Comparison of ENCODE assay signal across 10 cellular contexts in genomic region chr10:62492012-62492869, GRCh38.
DNase-seq lines count a peak whose midpoint lies in the region; ATAC-seq, FAIRE-seq and TF ChIP-seq lines count a peak whose summit lies in the region.
"Had no signal": no experiment of that assay in that cellular context is flagged by ENCODE, and none has a peak within 500 bp of the region (broad histone marks: within the 10 kb centered on the region; RNA-seq: fewer than 3 reads in every experiment).

No MANE protein-coding gene starts in this region.

- no peaks in the 10 kb centered on the region for H3K79me1 ChIP-seq in neuronal stem cell (ENCODE audit: low read depth, low read length)

- H3K27me3 ChIP-seq in OCI-LY1 (ENCODE audit: insufficient read depth, low read length) (no peaks in the 10 kb centered on the region), neuronal stem cell (ENCODE audit: control insufficient read depth in 3 of 3, insufficient read depth in 3 of 3, low read depth in 1 of 3, low read length in 3 of 3) (peaks cover 0 to 4% (median 0%) of the 10 kb centered on the region in 3 experiments)

- no peaks in the 10 kb centered on the region for H3F3A ChIP-seq in OCI-LY1 (ENCODE audit: insufficient read depth, low read length)

- H3K14ac ChIP-seq in neuronal stem cell (ENCODE audit: low read length), result no peak overlapping the region

- no peak overlapping the region for H3K27ac ChIP-seq in OCI-LY1 (ENCODE audit: low read depth, low read length, poor library complexity, severe bottlenecking)
- H3K27ac ChIP-seq in epithelial cell of prostate, result no peak overlapping the region
- H3K27ac ChIP-seq in neuronal stem cell (replicated peaks; ENCODE audit: low read length), result no peak overlapping the region

- H3K18ac ChIP-seq in neuronal stem cell (ENCODE audit: low read length), result no peak overlapping the region

- no peak overlapping the region for H3K4me2 ChIP-seq in OCI-LY1 (ENCODE audit: low read length)
- H3K4me2 ChIP-seq in neuronal stem cell (ENCODE audit: insufficient read depth, low read length, poor library complexity, severe bottlenecking), result no peak overlapping the region

- no peak for ATAC-seq in GM21825 (IDR thresholded peaks at IDR 0.05; ENCODE audit: unreplicated experiment)

- peak; percentile 62 for TF ChIP-seq CTCF in OCI-LY1 (IDR thresholded peaks at IDR 0.05; ENCODE audit: low read length)

- no peak overlapping the region for H2BK12ac ChIP-seq in neuronal stem cell (ENCODE audit: low read length)

- no peaks in the 10 kb centered on the region for H3K9me2 ChIP-seq in OCI-LY1 (ENCODE audit: low read depth, low read length)

- no CpG with 5 or more reads among the region's 5 CpGs for WGBS in neuronal stem cell (ENCODE audit: extremely low coverage in 2 of 2, insufficient read length in 2 of 2, insufficient replicate concordance in 1 of 2), 2 donors

- no peak overlapping the region for H3K4ac ChIP-seq in neuronal stem cell (ENCODE audit: low read length)

- H3K4me1 ChIP-seq in OCI-LY1 (ENCODE audit: insufficient read depth, low read length, severe bottlenecking), result no peaks in the 10 kb centered on the region
- H3K4me1 ChIP-seq in neuronal stem cell (ENCODE audit: control insufficient read depth in 2 of 2, insufficient read depth in 1 of 2, low read depth in 1 of 2, low read length in 2 of 2), result no peaks in the 10 kb centered on the region
- H3K4me1 ChIP-seq: HAP-1 had no signal

- H3K23ac ChIP-seq in neuronal stem cell (ENCODE audit: low read depth, low read length, poor library complexity), result no peak overlapping the region

- DNase-seq in AML-193 (lab: John Stamatoyannopoulos, UW) (peak; percentile 96), GM19239 (ENCODE audit: insufficient read length, low spot score) (peak; percentile 12), epithelial cell of prostate (ENCODE audit: low read depth, low spot score) (peak; percentile 57), neuronal stem cell (ENCODE audit: low spot score) (peak; percentile 11), nucleus accumbens (lab: John Stamatoyannopoulos, UW) (no peak), NCI-H2107 treated with DMSO at 0.1 percent for 48 hours (lab: John Stamatoyannopoulos, UW; ENCODE audit: unreplicated experiment) (no peak)

- H3K36me3 ChIP-seq in OCI-LY1 (ENCODE audit: insufficient read depth, low read length) (no peaks in the 10 kb centered on the region), neuronal stem cell (replicated peaks in 1 of 2; ENCODE audit: control insufficient read depth in 2 of 2, insufficient read depth in 2 of 2, low read length in 2 of 2) (no peaks in the 10 kb centered on the region)
- H3K36me3 ChIP-seq: HAP-1 had no signal

- no peak overlapping the region for H3K9ac ChIP-seq in OCI-LY1 (ENCODE audit: low read length)
- no peak overlapping the region for H3K9ac ChIP-seq in neuronal stem cell (ENCODE audit: low read depth, low read length, poor library complexity)

- H2AFZ ChIP-seq in OCI-LY1 (ENCODE audit: low read length), result no peak overlapping the region
- H2AFZ ChIP-seq in neuronal stem cell (ENCODE audit: low read length), result no peak overlapping the region

- H3K9me3 ChIP-seq in OCI-LY1 (ENCODE audit: low read length) (no peaks in the 10 kb centered on the region), neuronal stem cell (replicated peaks in 1 of 2; ENCODE audit: control insufficient read depth in 2 of 2, insufficient read depth in 1 of 2, low read depth in 1 of 2, low read length in 2 of 2) (no peaks in the 10 kb centered on the region)
- H3K9me3 ChIP-seq: HAP-1 had no signal

- H3K79me2 ChIP-seq in OCI-LY1 (ENCODE audit: insufficient read depth, low read length), result no peaks in the 10 kb centered on the region

- H4K91ac ChIP-seq in neuronal stem cell (ENCODE audit: low read depth, low read length, poor library complexity), result no peak overlapping the region

- no peak overlapping the region for H2BK5ac ChIP-seq in neuronal stem cell (ENCODE audit: low read length)

- H2BK120ac ChIP-seq in neuronal stem cell (ENCODE audit: low read depth, low read length), result no peak overlapping the region

- H4K8ac ChIP-seq in neuronal stem cell (ENCODE audit: low read depth, low read length), result no peak overlapping the region

- FAIRE-seq in GM19239 (lab: Jason Lieb, UNC), result peak; percentile 91
- FAIRE-seq: colon had no signal

- no peak overlapping the region for H3K4me3 ChIP-seq in OCI-LY1 (ENCODE audit: low read depth, low read length, poor library complexity, severe bottlenecking)
- no peak overlapping the region for H3K4me3 ChIP-seq in neuronal stem cell (ENCODE audit: low read length in 2 of 2)
- H3K4me3 ChIP-seq: HAP-1 had no signal

- H4K20me1 ChIP-seq in OCI-LY1 (ENCODE audit: insufficient read depth, low read length), result no peaks in the 10 kb centered on the region

- H2BK15ac ChIP-seq in neuronal stem cell (ENCODE audit: low read length), result no peak overlapping the region

- no peak overlapping the region for H2AK5ac ChIP-seq in neuronal stem cell (ENCODE audit: low read depth, low read length)

Comparison
In these comparisons a context has a peak if more than half of its experiments do, and no peak if none do; other contexts are left out.
1. DNase-seq: peak in AML-193 (2 of 2), GM19239 (single experiment), epithelial cell of prostate (single experiment) and neuronal stem cell (single experiment); none in nucleus accumbens (0 of 56) and NCI-H2107 treated with DMSO at 0.1 percent for 48 hours (single experiment).